ENCODE assay signal across 17 cellular contexts in genomic region chrX:17519349-17519748, GRCh38.
A peak's percentile ranks its signal among the peaks of the same experiment; 100 is the strongest.
DNase-seq lines count a peak whose midpoint lies in the region; ATAC-seq and TF ChIP-seq lines count a peak whose summit lies in the region.
"Had no signal": no experiment of that assay in that cellular context is flagged by ENCODE, and none has a peak within 500 bp of the region (broad histone marks: within the 10 kb centered on the region; RNA-seq: fewer than 3 reads in every experiment).

No MANE protein-coding gene starts in this region.

- DNase-seq in adrenal gland, result peak in 4 of 7 donors; percentile 11 to 64 (median 35)
- peak; percentile 47 to 78 (median 67) for DNase-seq in ovary
- DNase-seq in ureter (ENCODE audit: low spot score), result peak; percentile 48
- DNase-seq in T-helper 9 cell, result no peak
- no peak for DNase-seq in MG63
- DNase-seq in hypothalamus (lab: John Stamatoyannopoulos, UW), result no peak
- DNase-seq in kidney tubule cell (ENCODE audit: low spot score), result no peak
- DNase-seq: activated naive CD4-positive, alpha-beta T cell treated with anti-CD3 and anti-CD28 coated beads, Interleukin-2, amount 10 ng/mL, durations not matched to agents 7 days and 5 days; effector CD4-positive, alpha-beta T cell; KBM-7; NCI-H1092 treated with DMSO at 0.1 percent for 48 hours; SHP77; T-helper 2 cell had no signal

- 53 to 81% (median 77%) methylated on average over 6 of the region's 6 CpGs for WGBS in adrenal gland, 4 donors
- 44 to 56% methylated on average over 5 to 6 of the region's 6 CpGs for WGBS in gastroesophageal sphincter (ENCODE audit: low coverage in 1 of 2), 2 donors
- 43 to 54% (median 46%) methylated on average over 6 of the region's 6 CpGs for WGBS in ovary, 3 donors

- ATAC-seq in gastroesophageal sphincter, result peak; percentile 86

- H3K9me3 ChIP-seq in adrenal gland (replicated peaks in 1 of 3), result no peaks in the 10 kb centered on the region
- no peaks in the 10 kb centered on the region for H3K9me3 ChIP-seq in gastroesophageal sphincter
- H3K9me3 ChIP-seq in ovary, result no peaks in the 10 kb centered on the region
- no peaks in the 10 kb centered on the region for H3K9me3 ChIP-seq in MG63
- H3K9me3 ChIP-seq: breast epithelium had no signal

- H3K27me3 ChIP-seq in adrenal gland, result no peaks in the 10 kb centered on the region
- H3K27me3 ChIP-seq in gastroesophageal sphincter, result no peaks in the 10 kb centered on the region
- no peaks in the 10 kb centered on the region for H3K27me3 ChIP-seq in ovary
- no peaks in the 10 kb centered on the region for H3K27me3 ChIP-seq in MG63

- H3K4me1 ChIP-seq in adrenal gland (replicated peaks in 1 of 2) (peaks cover 4 to 5% of the 10 kb centered on the region in 2 donors), gastroesophageal sphincter (peaks cover 0 to 20% (median 0%) of the 10 kb centered on the region in 3 donors), ovary (ENCODE audit: insufficient read depth) (peaks cover 2% of the 10 kb centered on the region)
- H3K4me1 ChIP-seq: breast epithelium had no signal

- H3K4me3 ChIP-seq in adrenal gland (no peak overlapping the region), gastroesophageal sphincter (no peak overlapping the region), ovary (no peak overlapping the region), MG63 (no peak overlapping the region)

- H3K36me3 ChIP-seq in adrenal gland (replicated peaks in 1 of 2), result no peaks in the 10 kb centered on the region
- no peaks in the 10 kb centered on the region for H3K36me3 ChIP-seq in gastroesophageal sphincter
- no peaks in the 10 kb centered on the region for H3K36me3 ChIP-seq in ovary
- no peaks in the 10 kb centered on the region for H3K36me3 ChIP-seq in MG63
- H3K36me3 ChIP-seq: breast epithelium had no signal

- intact Hi-C loops in adrenal gland (cut with DNase I) (no loop called here), ovary (cut with DNase I) (loop anchor here in 1 of 4 donors (5.0 kb wide), 1 partner anchor 142 kb away; the partner anchor contains the start of gene NHS)

- H3K27ac ChIP-seq in adrenal gland, result peak overlapping the region in 1 of 5 donors; percentile 21
- H3K27ac ChIP-seq in gastroesophageal sphincter, result peak overlapping the region in 3 of 4 donors; percentile 18 to 64 (median 47)
- H3K27ac ChIP-seq in ovary, result no peak overlapping the region
- H3K27ac ChIP-seq: C4-2B, HL-60 had no signal

- TF ChIP-seq EP300 in gastroesophageal sphincter (IDR thresholded peaks at IDR 0.05), result no peak
- no peak for TF ChIP-seq EP300 in ovary (IDR thresholded peaks at IDR 0.05)

- TF ChIP-seq CTCF in adrenal gland (IDR thresholded peaks at IDR 0.05), result no peak
- no peak for TF ChIP-seq CTCF in gastroesophageal sphincter (IDR thresholded peaks at IDR 0.05)
- no peak for TF ChIP-seq CTCF in ovary (IDR thresholded peaks at IDR 0.05)

- no peak for TF ChIP-seq POLR2A in adrenal gland (IDR thresholded peaks at IDR 0.05)
- no peak for TF ChIP-seq POLR2A in gastroesophageal sphincter (IDR thresholded peaks at IDR 0.05)
- TF ChIP-seq POLR2A in ovary (IDR thresholded peaks at IDR 0.05), result no peak

Comparison
In these comparisons a context has a peak if more than half of its experiments do, and no peak if none do; other contexts are left out.
1. DNase-seq: peak in adrenal gland (4 of 7), ovary (5 of 5) and ureter (single experiment); none in T-helper 9 cell (single experiment), MG63 (single experiment), hypothalamus (0 of 51) and kidney tubule cell (single experiment).
2. H3K27ac ChIP-seq: peak in gastroesophageal sphincter (3 of 4); none in ovary (0 of 2).